ENCODE assay signal across 11 cellular contexts in the genomic region with DNA sequence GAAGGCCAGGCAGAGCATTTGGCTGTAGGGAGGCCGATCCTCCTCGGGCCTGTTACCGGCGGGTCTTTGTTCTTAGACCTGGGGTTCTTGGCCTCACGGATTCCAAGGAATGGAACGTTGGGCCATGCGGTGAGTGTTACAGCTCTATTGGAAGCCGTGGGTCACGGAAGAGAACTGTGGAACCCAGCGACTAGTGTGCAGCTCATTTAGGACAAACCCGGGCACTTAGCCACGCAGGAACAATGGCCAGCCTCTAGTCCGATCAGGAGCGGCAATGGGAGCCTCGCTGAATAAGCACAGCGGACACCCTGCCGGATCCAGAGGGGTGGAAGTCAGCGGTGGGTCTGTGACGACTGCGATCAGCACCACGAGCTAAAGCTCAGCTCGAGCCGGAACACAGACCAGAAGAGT. TPM values are rescaled to one million over a fixed set of nuclear protein-coding genes. Genes with fewer than 3 reads are reported as not detected.
DNase-seq lines count a peak whose midpoint lies in the region; ATAC-seq and TF ChIP-seq lines count a peak whose summit lies in the region.
"Had no signal": no experiment of that assay in that cellular context is flagged by ENCODE, and none has a peak within 500 bp of the region (broad histone marks: within the 10 kb centered on the region; RNA-seq: fewer than 3 reads in every experiment).

No MANE protein-coding gene starts in this region.

- H3K4me1 Mint-ChIP-seq in naive thymus-derived CD8-positive, alpha-beta T cell, result peaks cover 0 to 8% (median 3%) of the 10 kb centered on the region in 4 donors

- H3K9me3 ChIP-seq in AG04450 (ENCODE audit: control insufficient read depth, insufficient read depth, low read length), result no peaks in the 10 kb centered on the region; the same call in 1 of the 2 replicates
- no peaks in the 10 kb centered on the region for H3K9me3 ChIP-seq in adrenal gland (replicated peaks in 1 of 3)

- no peaks in the 10 kb centered on the region for H3K9me3 Mint-ChIP-seq in naive thymus-derived CD8-positive, alpha-beta T cell
- H3K9me3 Mint-ChIP-seq: activated T-helper 1 cell treated with anti-CD3 and anti-CD28 coated beads, Interleukin-12 subunit alpha, Interleukin-12 subunit beta, Interleukin-2, Interleukin-4 antibody, amounts not matched to agents 30 ng/mL and 10 ng/mL and 1 ng/mL, durations not matched to agents 14 hours and 24 hours and 36 hours had no signal

- WGBS in adrenal gland, 4 donors, result 90 to 97% (median 95%) methylated on average over 18 to 23 of the region's 23 CpGs

- DNase-seq in AG04450 (ENCODE audit: low read depth, low spot score) (no peak), adrenal gland (no peak), hypothalamus (lab: John Stamatoyannopoulos, UW) (peak in 38 of 51 donors; percentile 11 to 80 (median 50)), putamen (ENCODE audit: low spot score) (peak; percentile 63), NCI-H226 (no peak), NOMO-1 treated with dmso at 0.1 percent for 144 hours (lab: John Stamatoyannopoulos, UW; ENCODE audit: unreplicated experiment) (no peak)
- DNase-seq in naive thymus-derived CD8-positive, alpha-beta T cell, result no peak
- DNase-seq: T1000 had no signal

- H3K27ac ChIP-seq in AG04450 (ENCODE audit: low read depth, low read length) (peak overlapping the region; percentile 99), adrenal gland (peak overlapping the region; percentile 91 to 97 (median 94))

- peak overlapping the region in 4 of 10 donors; percentile 34 to 81 (median 38) for H3K27ac Mint-ChIP-seq in naive thymus-derived CD8-positive, alpha-beta T cell
- H3K27ac Mint-ChIP-seq: activated T-helper 1 cell treated with anti-CD3 and anti-CD28 coated beads, Interleukin-12 subunit alpha, Interleukin-12 subunit beta, Interleukin-2, Interleukin-4 antibody, amounts not matched to agents 30 ng/mL and 10 ng/mL and 1 ng/mL, durations not matched to agents 14 hours and 24 hours and 36 hours had no signal

- TF ChIP-seq CTCF in AG04450 (IDR thresholded peaks at IDR 0.05; ENCODE audit: low read depth, low read length), result no peak
- no peak for TF ChIP-seq CTCF in adrenal gland (IDR thresholded peaks at IDR 0.05)

- CTCF ChIA-PET in AG04450 (lab: Charles Lee), result interaction anchor here (1.2 to 2.1 kb wide), 4 partner anchors 27 to 191 kb away, joined by 4 to 12 read pairs (median 8); no protein-coding TSS in a partner anchor

- H3K4me1 ChIP-seq in adrenal gland (replicated peaks in 1 of 2), result peaks cover 42 to 55% of the 10 kb centered on the region in 2 donors

- peaks cover 0 to 8% of the 10 kb centered on the region in 2 donors for H3K36me3 ChIP-seq in adrenal gland (replicated peaks in 1 of 2)

- ATAC-seq in naive thymus-derived CD8-positive, alpha-beta T cell, result no peak
- no peak for ATAC-seq in GM18909 (IDR thresholded peaks at IDR 0.05; ENCODE audit: poor library complexity, unreplicated experiment)

- intact Hi-C loops in adrenal gland (cut with DNase I), result loop anchor here in 1 of 2 donors (10.0 kb wide), 1 partner anchor 131 kb away; the partner anchor contains the start of gene DUSP1

- TF ChIP-seq POLR2A in adrenal gland (IDR thresholded peaks at IDR 0.05), result no peak

- peaks cover 0 to 33% (median 7%) of the 10 kb centered on the region in 3 donors for H3K36me3 Mint-ChIP-seq in naive thymus-derived CD8-positive, alpha-beta T cell

- H3K27me3 Mint-ChIP-seq in naive thymus-derived CD8-positive, alpha-beta T cell, result no peaks in the 10 kb centered on the region
- H3K27me3 Mint-ChIP-seq: B cell had no signal

- no peak overlapping the region for H3K4me3 ChIP-seq in AG04450 (ENCODE audit: low read depth, low read length)
- H3K4me3 ChIP-seq in adrenal gland, result no peak overlapping the region

- no peak overlapping the region for H3K4me3 Mint-ChIP-seq in naive thymus-derived CD8-positive, alpha-beta T cell
- H3K4me3 Mint-ChIP-seq: activated T-helper 1 cell treated with anti-CD3 and anti-CD28 coated beads, Interleukin-12 subunit alpha, Interleukin-12 subunit beta, Interleukin-2, Interleukin-4 antibody, amounts not matched to agents 30 ng/mL and 10 ng/mL and 1 ng/mL, durations not matched to agents 14 hours and 24 hours and 36 hours; B cell had no signal

- H3K27me3 ChIP-seq in AG04450 (ENCODE audit: control insufficient read depth, insufficient read depth, low read length), result no peaks in the 10 kb centered on the region
- no peaks in the 10 kb centered on the region for H3K27me3 ChIP-seq in adrenal gland

- POLR2A ChIA-PET in AG04450 (lab: Yijun Ruan, JAX), result interaction anchor here (0.9 to 3.6 kb wide), 5 partner anchors 24 to 165 kb away, joined by 3 to 35 read pairs (median 4); partner anchors contain the start of gene DUSP1
- POLR2A ChIA-PET in naive thymus-derived CD8-positive, alpha-beta T cell (lab: Charles Lee), result interaction anchor here (0.5 kb wide), 1 partner anchor 76 kb away, joined by 3 read pairs; no protein-coding TSS in a partner anchor

RNA-seq across cellular contexts. Expression of gene RPL26L1, which starts 53.9 kb away (rescaled TPM):
- polyA plus RNA-seq in AG04450 (2011; rRNA removed) (83.5 and 88.2 TPM in 2 replicates), adrenal gland (10 to 100 TPM; 28.5 to 94.8 (median 54.4) TPM)
- polyA minus RNA-seq in AG04450 (2011; rRNA and poly(A)+ RNA removed), result 45.7 and 50.0 TPM in 2 replicates
- 10 to 100 TPM; 11.9 to 58.8 (median 41.6) TPM for total RNA-seq in adrenal gland
- total RNA-seq in naive thymus-derived CD8-positive, alpha-beta T cell, result 10 to 100 TPM; 15.7 to 16.5 TPM
- polyA plus RNA-seq in naive thymus-derived CD8-positive, alpha-beta T cell, result 10 to 100 TPM; 38.2 to 42.1 (median 40.3) TPM

Comparison
In these comparisons a context has a peak if more than half of its experiments do, and no peak if none do; other contexts are left out.
1. DNase-seq: peak in hypothalamus (38 of 51) and putamen (single experiment); none in AG04450 (single experiment), adrenal gland (0 of 7), NCI-H226 (single experiment), naive thymus-derived CD8-positive, alpha-beta T cell (0 of 10) and NOMO-1 treated with dmso at 0.1 percent for 144 hours (single experiment).